In the genomic region with DNA sequence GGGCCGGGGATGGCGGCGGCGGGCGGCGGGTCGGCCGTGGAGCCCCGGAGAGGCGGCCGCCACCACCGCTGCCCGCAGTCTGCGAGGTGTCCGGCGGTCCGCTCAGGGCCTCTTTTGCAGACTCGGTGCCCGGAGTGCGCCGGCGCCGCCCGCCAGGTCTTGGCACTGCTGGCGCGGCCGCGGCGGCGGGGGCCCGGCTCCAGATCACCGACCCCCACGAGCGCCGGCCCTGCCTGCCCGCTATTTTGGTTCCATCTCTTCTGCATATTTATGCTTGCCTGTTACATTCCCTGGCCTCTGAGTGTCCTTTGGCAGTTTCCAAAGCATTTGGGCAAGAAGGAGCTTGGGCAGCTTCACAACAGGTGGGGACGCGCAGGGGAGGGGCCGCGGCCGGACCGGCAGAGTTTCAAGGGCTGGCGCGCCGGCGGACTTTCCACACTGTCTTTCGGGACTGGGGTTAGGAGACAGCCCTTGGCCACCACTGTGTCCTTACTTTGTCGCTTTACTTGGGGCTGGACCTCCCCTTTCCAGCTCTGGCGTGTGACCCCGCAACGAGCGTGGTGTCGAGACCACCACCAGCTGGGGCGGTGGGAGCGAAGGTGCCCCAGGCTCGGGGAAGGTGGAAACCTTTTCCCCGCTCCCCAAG, we compare ENCODE assay signal across 8 cellular contexts. TPM values are rescaled to one million over a fixed set of nuclear protein-coding genes. Genes with fewer than 3 reads are reported as not detected.
DNase-seq lines count a peak whose midpoint lies in the region; ATAC-seq lines count a peak whose summit lies in the region.

No MANE protein-coding gene starts in this region.

- H3K36me3 Mint-ChIP-seq in IgD-negative memory B cell = no peaks in the 10 kb centered on the region

- DNase-seq in ELF-1 (ENCODE audit: low read depth, low spot score) = peak; percentile 70
- DNase-seq in activated CD4-positive, alpha-beta T cell treated with anti-CD3 and anti-CD28 coated beads for 1 hour = peak; percentile 20
- peak; percentile 57 for DNase-seq in cerebellum (ENCODE audit: low spot score)
- DNase-seq in left kidney (ENCODE audit: low read depth, low spot score) = peak; percentile 85
- peak; percentile 44 for DNase-seq in stimulated activated CD4-positive, alpha-beta T cell treated with anti-CD3 and anti-CD28 coated beads, Interleukin-4, amount 100 ng/mL, for 24 hours
- DNase-seq in superior temporal gyrus (ENCODE audit: extremely low spot score) = no peak

- no peaks in the 10 kb centered on the region for H3K9me3 Mint-ChIP-seq in IgD-negative memory B cell

- H3K27ac Mint-ChIP-seq in IgD-negative memory B cell = peak overlapping the region; percentile 91 to 98 (median 97)

- peak; percentile 35 for ATAC-seq in GM21619 (IDR thresholded peaks at IDR 0.05; ENCODE audit: unreplicated experiment)

- no peaks in the 10 kb centered on the region for H3K27me3 Mint-ChIP-seq in IgD-negative memory B cell

- H3K4me1 Mint-ChIP-seq in IgD-negative memory B cell = peaks cover 43 to 58% (median 48%) of the 10 kb centered on the region in 3 donors

- peak overlapping the region; percentile 94 to 98 (median 96) for H3K4me3 Mint-ChIP-seq in IgD-negative memory B cell

RNA-seq across cellular contexts. Expression of a gene that starts 0.7 kb away (rescaled TPM):
- 21.8 TPM for polyA plus RNA-seq in IgD-negative memory B cell
- 40.6 TPM for total RNA-seq in cerebellum
